8 cellular contexts compared by ENCODE assay signal in the genomic region with DNA sequence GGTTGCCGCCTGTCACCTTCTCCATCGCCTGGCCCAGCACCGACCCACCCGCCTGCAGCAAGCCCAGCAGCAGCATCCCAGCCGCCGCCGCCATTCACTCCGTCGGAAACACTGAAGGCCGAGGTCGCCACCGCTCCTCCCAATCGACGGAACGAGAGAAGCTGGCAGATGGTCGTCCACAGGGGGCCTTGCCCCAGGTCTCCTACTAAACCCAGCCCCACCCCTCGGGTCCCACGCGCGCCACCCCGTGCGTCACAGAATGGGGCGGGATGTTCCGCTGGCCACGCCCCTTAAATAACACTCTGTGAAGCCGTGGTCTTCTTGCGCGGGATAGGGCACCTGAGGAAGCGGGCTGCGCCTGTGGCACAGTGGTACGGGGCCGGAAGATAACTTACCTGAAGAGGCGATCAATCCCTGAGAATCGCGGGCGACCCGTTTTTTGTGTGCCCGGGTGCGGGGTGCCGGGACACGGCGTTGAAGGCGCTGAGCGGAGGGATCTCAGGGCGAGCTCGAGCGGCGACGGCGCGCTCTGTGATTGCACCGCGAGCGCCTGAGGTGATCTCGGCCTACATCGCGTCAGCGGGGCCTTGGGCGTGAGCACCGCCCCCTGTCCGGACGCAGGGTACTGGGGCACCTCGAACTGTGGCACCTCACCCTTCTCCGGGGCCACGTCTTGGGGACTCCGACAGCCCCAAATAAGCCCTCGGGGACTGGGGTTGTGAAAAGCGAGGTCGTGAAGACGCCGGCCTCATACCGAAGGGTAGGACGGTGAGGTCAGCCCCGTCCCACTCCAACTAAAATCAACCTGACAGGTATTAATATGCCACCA. TPM values are rescaled to one million over a fixed set of nuclear protein-coding genes. Genes with fewer than 3 reads are reported as not detected.
DNase-seq lines count a peak whose midpoint lies in the region; ATAC-seq and TF ChIP-seq lines count a peak whose summit lies in the region.

A gene (minus strand): TSS at position 207 of the 829 bp plus-strand sequence. CDS start 113 bp downstream, at position 94.

- peaks cover 5 to 8% of the 10 kb centered on the region in 2 donors for H3K36me3 ChIP-seq in mucosa of rectum (ENCODE audit: control insufficient read depth in 2 of 2, insufficient read depth in 2 of 2, low read length in 2 of 2)

- H3K36me3 Mint-ChIP-seq in activated T-cell treated with anti-CD3 and anti-CD28 coated beads, Interleukin-2, amount 50 U/mL, for 24 hours (ENCODE audit: low read depth), result peaks cover 44% of the 10 kb centered on the region

- peaks cover 40% of the 10 kb centered on the region for H3K4me1 Mint-ChIP-seq in activated T-cell treated with anti-CD3 and anti-CD28 coated beads, Interleukin-2, amount 50 U/mL, for 24 hours (ENCODE audit: low read depth)

- ATAC-seq in GM21737 (IDR thresholded peaks at IDR 0.05; ENCODE audit: unreplicated experiment), result peak; percentile 89

- H3K9ac ChIP-seq in mucosa of rectum (ENCODE audit: low read depth in 1 of 2, low read length in 2 of 2), result peak within 1 kb of the TSS; percentile 94 to 97

- DNase-seq in DMS53 treated with DMSO at 0.1 percent for 48 hours (lab: John Stamatoyannopoulos, UW; ENCODE audit: unreplicated experiment) (peak; percentile 92), KG1 (lab: John Stamatoyannopoulos, UW) (peak; percentile 96), erythroblast (lab: John Stamatoyannopoulos, UW) (peak; percentile 96 to 97)
- peak; percentile 98 for DNase-seq in activated T-cell treated with anti-CD3 and anti-CD28 coated beads, Interleukin-2, amount 50 U/mL, for 24 hours
- peak; percentile 85 to 94 for DNase-seq in stimulated activated CD8-positive, alpha-beta memory T cell treated with anti-CD3 and anti-CD28 coated beads, Interleukin-4, amount 100 ng/mL, for 4 hours (ENCODE audit: low read depth in 2 of 2, low spot score in 1 of 2)

- peak within 1 kb of the TSS; percentile 96 to 98 for H3K27ac ChIP-seq in mucosa of rectum (ENCODE audit: low read depth in 2 of 2, low read length in 2 of 2)

- peak within 1 kb of the TSS; percentile 81 to 94 for H3K4me3 ChIP-seq in mucosa of rectum (ENCODE audit: low read length in 2 of 2)

- no peaks in the 10 kb centered on the region for H3K9me3 ChIP-seq in mucosa of rectum (ENCODE audit: control insufficient read depth in 2 of 2, low read length in 2 of 2)

- peaks cover 6 to 13% of the 10 kb centered on the region in 2 donors for H3K4me1 ChIP-seq in mucosa of rectum (ENCODE audit: control insufficient read depth in 2 of 2, insufficient read depth in 2 of 2, low read length in 2 of 2)

- H3K27me3 ChIP-seq in mucosa of rectum (ENCODE audit: control insufficient read depth in 2 of 2, insufficient read depth in 2 of 2, low read length in 2 of 2), result no peaks in the 10 kb centered on the region

- H3K27ac Mint-ChIP-seq in activated T-cell treated with anti-CD3 and anti-CD28 coated beads, Interleukin-2, amount 50 U/mL, for 24 hours, result peak within 1 kb of the TSS; percentile 100

- H3K4me3 Mint-ChIP-seq in activated T-cell treated with anti-CD3 and anti-CD28 coated beads, Interleukin-2, amount 50 U/mL, for 24 hours, result peak within 1 kb of the TSS; percentile 98

- no peaks in the 10 kb centered on the region for H3K27me3 Mint-ChIP-seq in activated T-cell treated with anti-CD3 and anti-CD28 coated beads, Interleukin-2, amount 50 U/mL, for 24 hours

- H3K9me3 Mint-ChIP-seq in activated T-cell treated with anti-CD3 and anti-CD28 coated beads, Interleukin-2, amount 50 U/mL, for 24 hours, result no peaks in the 10 kb centered on the region

- peak; percentile 97 for TF ChIP-seq POLR2A in erythroblast (IDR thresholded peaks at IDR 0.05; ENCODE audit: low read length)

TF ChIP-seq in PFSK-1, 5 proteins besides CTCF, POLR2A, EP300 and RAD21:
- TF ChIP-seq POLR2AphosphoS5 (IDR thresholded peaks at IDR 0.05; ENCODE audit: low read depth, low read length) (peak; percentile 60; the same call in 1 of the 2 replicates), FOXP2 (optimal IDR thresholded peaks at IDR 0.05; ENCODE audit: borderline replicate concordance, extremely low read depth, extremely low read length, insufficient read depth) (peak; percentile 70), TAF1 (IDR thresholded peaks at IDR 0.05; ENCODE audit: borderline replicate concordance, insufficient read depth, low read length) (0 out of 2 replicates have a peak, but pooled peaks have one; percentile 51)
- TF ChIP-seq, protein P1, sequence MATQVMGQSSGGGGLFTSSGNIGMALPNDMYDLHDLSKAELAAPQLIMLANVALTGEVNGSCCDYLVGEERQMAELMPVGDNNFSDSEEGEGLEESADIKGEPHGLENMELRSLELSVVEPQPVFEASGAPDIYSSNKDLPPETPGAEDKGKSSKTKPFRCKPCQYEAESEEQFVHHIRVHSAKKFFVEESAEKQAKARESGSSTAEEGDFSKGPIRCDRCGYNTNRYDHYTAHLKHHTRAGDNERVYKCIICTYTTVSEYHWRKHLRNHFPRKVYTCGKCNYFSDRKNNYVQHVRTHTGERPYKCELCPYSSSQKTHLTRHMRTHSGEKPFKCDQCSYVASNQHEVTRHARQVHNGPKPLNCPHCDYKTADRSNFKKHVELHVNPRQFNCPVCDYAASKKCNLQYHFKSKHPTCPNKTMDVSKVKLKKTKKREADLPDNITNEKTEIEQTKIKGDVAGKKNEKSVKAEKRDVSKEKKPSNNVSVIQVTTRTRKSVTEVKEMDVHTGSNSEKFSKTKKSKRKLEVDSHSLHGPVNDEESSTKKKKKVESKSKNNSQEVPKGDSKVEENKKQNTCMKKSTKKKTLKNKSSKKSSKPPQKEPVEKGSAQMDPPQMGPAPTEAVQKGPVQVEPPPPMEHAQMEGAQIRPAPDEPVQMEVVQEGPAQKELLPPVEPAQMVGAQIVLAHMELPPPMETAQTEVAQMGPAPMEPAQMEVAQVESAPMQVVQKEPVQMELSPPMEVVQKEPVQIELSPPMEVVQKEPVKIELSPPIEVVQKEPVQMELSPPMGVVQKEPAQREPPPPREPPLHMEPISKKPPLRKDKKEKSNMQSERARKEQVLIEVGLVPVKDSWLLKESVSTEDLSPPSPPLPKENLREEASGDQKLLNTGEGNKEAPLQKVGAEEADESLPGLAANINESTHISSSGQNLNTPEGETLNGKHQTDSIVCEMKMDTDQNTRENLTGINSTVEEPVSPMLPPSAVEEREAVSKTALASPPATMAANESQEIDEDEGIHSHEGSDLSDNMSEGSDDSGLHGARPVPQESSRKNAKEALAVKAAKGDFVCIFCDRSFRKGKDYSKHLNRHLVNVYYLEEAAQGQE (IDR thresholded peaks at IDR 0.05; ENCODE audit: insufficient read depth in 1 of 2, low read depth in 2 of 2, low read length in 2 of 2), result no peak

RNA-seq across cellular contexts. Expression of the gene that starts here (rescaled TPM):
- polyA plus RNA-seq in PFSK-1 (2012; ENCODE audit: insufficient read length, low read depth), result 17.1 TPM

Comparison
In these comparisons a context has a peak if more than half of its experiments do, and no peak if none do; other contexts are left out.
1. Peak in every context shown above with its lines: DNase-seq, ATAC-seq, H3K4me3 ChIP-seq and H3K27ac ChIP-seq.